In the genomic region with DNA sequence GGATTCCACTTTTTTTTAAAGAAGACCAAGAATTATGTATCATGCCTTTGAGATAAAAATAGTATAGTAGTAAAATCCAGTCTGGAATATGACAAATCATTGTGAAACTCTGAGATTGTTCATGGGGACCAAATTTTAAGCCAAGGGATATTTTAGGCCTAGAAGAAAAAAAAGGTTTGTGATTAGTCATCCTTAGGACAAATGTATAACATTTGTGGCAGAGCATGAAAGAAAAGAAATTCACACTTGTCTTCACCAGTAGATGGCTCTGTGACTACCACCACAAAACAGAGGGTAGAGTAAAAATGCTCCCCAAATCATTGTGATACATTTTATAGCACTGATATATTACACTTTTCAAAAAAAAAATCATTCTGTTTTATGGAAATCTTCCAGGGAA, we compare ENCODE assay signal across 9 cellular contexts.
A peak's percentile ranks its signal among the peaks of the same experiment; 100 is the strongest.
DNase-seq lines count a peak whose midpoint lies in the region; ATAC-seq and TF ChIP-seq lines count a peak whose summit lies in the region.
"Had no signal": no experiment of that assay in that cellular context is flagged by ENCODE, and none has a peak within 500 bp of the region (broad histone marks: within the 10 kb centered on the region; RNA-seq: fewer than 3 reads in every experiment).

No MANE protein-coding gene starts in this region.

- H3K27me3 ChIP-seq in DND-41 (ENCODE audit: insufficient read depth, low read length, poor library complexity) = no peaks in the 10 kb centered on the region
- no peaks in the 10 kb centered on the region for H3K27me3 ChIP-seq in adipocyte (replicated peaks; ENCODE audit: control insufficient read depth, insufficient read depth, low read length)
- no peaks in the 10 kb centered on the region for H3K27me3 ChIP-seq in tibial nerve

- H3K9me3 ChIP-seq in DND-41 (ENCODE audit: insufficient read depth, low read length, severe bottlenecking) = no peaks in the 10 kb centered on the region
- no peaks in the 10 kb centered on the region for H3K9me3 ChIP-seq in adipocyte (ENCODE audit: control insufficient read depth, low read length)
- H3K9me3 ChIP-seq in tibial nerve = no peaks in the 10 kb centered on the region

- H3K27ac ChIP-seq in DND-41 (ENCODE audit: low read length) (no peak overlapping the region), tibial nerve (no peak overlapping the region)

- H3K4me1 ChIP-seq in DND-41 (ENCODE audit: insufficient read depth, low read length) = no peaks in the 10 kb centered on the region
- peaks cover 18% of the 10 kb centered on the region for H3K4me1 ChIP-seq in adipocyte (ENCODE audit: control insufficient read depth, insufficient read depth, low read length)
- no peaks in the 10 kb centered on the region for H3K4me1 ChIP-seq in tibial nerve

- H3K36me3 ChIP-seq in DND-41 (ENCODE audit: insufficient read depth, low read length) (no peaks in the 10 kb centered on the region), adipocyte (ENCODE audit: control insufficient read depth, insufficient read depth, low read length, severe bottlenecking) (no peaks in the 10 kb centered on the region), tibial nerve (no peaks in the 10 kb centered on the region)

- no peak overlapping the region for H3K4me2 ChIP-seq in DND-41 (ENCODE audit: insufficient read depth, low read length)

- no peak for TF ChIP-seq EP300 in tibial nerve (IDR thresholded peaks at IDR 0.05)

- no peaks in the 10 kb centered on the region for H3K79me2 ChIP-seq in DND-41 (ENCODE audit: insufficient read depth, low read length)

- H3K9ac ChIP-seq in DND-41 (ENCODE audit: low read depth, low read length) = no peak overlapping the region
- no peak overlapping the region for H3K9ac ChIP-seq in adipocyte (ENCODE audit: low read length)

- DNase-seq in DND-41 (no peak), HT1080 (ENCODE audit: low read depth) (peak; percentile 61), adipocyte (ENCODE audit: low read depth) (peak; percentile 89), medulla oblongata (ENCODE audit: extremely low spot score) (peak; percentile 13), DMS79 treated with DMSO at 0.1 percent for 48 hours (lab: John Stamatoyannopoulos, UW) (no peak), tibial nerve (ENCODE audit: low spot score in 2 of 2) (no peak)
- no peak for DNase-seq in stimulated activated CD4-positive, alpha-beta T cell treated with anti-CD3 and anti-CD28 coated beads, Interleukin-4, amount 100 ng/mL, for 4 hours
- DNase-seq: activated naive CD8-positive, alpha-beta T cell treated with anti-CD3 and anti-CD28 coated beads, Interleukin-2, amount 10 ng/mL, durations not matched to agents 7 days and 5 days had no signal

- no peak for TF ChIP-seq POLR2A in tibial nerve (IDR thresholded peaks at IDR 0.05)

- no peaks in the 10 kb centered on the region for H4K20me1 ChIP-seq in DND-41 (ENCODE audit: insufficient read depth, low read length)

- peak; percentile 15 for TF ChIP-seq CTCF in DND-41 (IDR thresholded peaks at IDR 0.05; ENCODE audit: borderline replicate concordance, extremely low read depth, low read length, poor library complexity, severe bottlenecking)
- TF ChIP-seq CTCF in tibial nerve (IDR thresholded peaks at IDR 0.05) = peak in 1 of 5 experiments; percentile 30

- H2AFZ ChIP-seq in DND-41 (ENCODE audit: low read depth, low read length) = no peak overlapping the region

- H3K4me3 ChIP-seq in DND-41 (ENCODE audit: low read depth in 1 of 2, low read length in 2 of 2) (no peak overlapping the region), adipocyte (ENCODE audit: low read length) (no peak overlapping the region), tibial nerve (no peak overlapping the region)

- ATAC-seq in DND-41 (ENCODE audit: insufficient read depth, low read depth) (no peak), HG03159 (IDR thresholded peaks at IDR 0.05; ENCODE audit: unreplicated experiment) (no peak)

Comparison
In these comparisons a context has a peak if more than half of its experiments do, and no peak if none do; other contexts are left out.
1. DNase-seq: peak in HT1080 (single experiment), adipocyte (single experiment) and medulla oblongata (single experiment); none in DND-41 (single experiment), DMS79 treated with DMSO at 0.1 percent for 48 hours (single experiment), stimulated activated CD4-positive, alpha-beta T cell treated with anti-CD3 and anti-CD28 coated beads, Interleukin-4, amount 100 ng/mL, for 4 hours (0 of 2) and tibial nerve (0 of 2).